ENCODE assay signal across 13 cellular contexts in genomic region chr7:3067193-3067592, GRCh38. TPM values are rescaled to one million over a fixed set of nuclear protein-coding genes. Genes with fewer than 3 reads are reported as not detected.
DNase-seq lines count a peak whose midpoint lies in the region; ATAC-seq lines count a peak whose summit lies in the region.
"Had no signal": no experiment of that assay in that cellular context is flagged by ENCODE, and none has a peak within 500 bp of the region (broad histone marks: within the 10 kb centered on the region; RNA-seq: fewer than 3 reads in every experiment).

No MANE protein-coding gene starts in this region.

- peaks cover 19% of the 10 kb centered on the region for H3K9me3 Mint-ChIP-seq in activated CD4-positive, alpha-beta T cell treated with anti-CD3 and anti-CD28 coated beads for 36 hours (ENCODE audit: low read depth)
- H3K9me3 Mint-ChIP-seq in natural killer cell treated with Interleukin-12 subunit alpha and Interleukin-12 subunit beta and Interleukin-15 and Interleukin-18, amount 100 ng/mL, for 72 hours = peaks cover 11% of the 10 kb centered on the region

- peak overlapping the region; percentile 49 for H3K27ac Mint-ChIP-seq in activated CD4-positive, alpha-beta T cell treated with anti-CD3 and anti-CD28 coated beads for 36 hours
- peak overlapping the region; percentile 66 to 88 for H3K27ac Mint-ChIP-seq in natural killer cell treated with Interleukin-12 subunit alpha and Interleukin-12 subunit beta and Interleukin-15 and Interleukin-18, amount 100 ng/mL, for 72 hours
- H3K27ac Mint-ChIP-seq: nephron progenitor cell, type B pancreatic cell had no signal

- no peaks in the 10 kb centered on the region for H3K27me3 Mint-ChIP-seq in activated CD4-positive, alpha-beta T cell treated with anti-CD3 and anti-CD28 coated beads for 36 hours
- H3K27me3 Mint-ChIP-seq in natural killer cell treated with Interleukin-12 subunit alpha and Interleukin-12 subunit beta and Interleukin-15 and Interleukin-18, amount 100 ng/mL, for 72 hours = no peaks in the 10 kb centered on the region

- peak; percentile 20 for ATAC-seq in activated CD4-positive, alpha-beta T cell treated with anti-CD3 and anti-CD28 coated beads for 36 hours
- ATAC-seq in HG02610 (IDR thresholded peaks at IDR 0.05; ENCODE audit: unreplicated experiment) (peak; percentile 35), HG03457 (IDR thresholded peaks at IDR 0.05; ENCODE audit: unreplicated experiment) (no peak)
- ATAC-seq in natural killer cell treated with Interleukin-12 subunit alpha and Interleukin-12 subunit beta and Interleukin-15 and Interleukin-18, amount 100 ng/mL, for 72 hours = peak; percentile 22 to 60
- ATAC-seq: left lobe of liver had no signal

- CTCF ChIA-PET in activated CD4-positive, alpha-beta T cell treated with anti-CD3 and anti-CD28 coated beads for 36 hours (lab: Charles Lee) = interaction anchor here (0.9 to 6.9 kb wide), 10 partner anchors 13 to 90 kb away, joined by 3 to 87 read pairs (median 8); no protein-coding TSS in a partner anchor

- POLR2A ChIA-PET in activated CD4-positive, alpha-beta T cell treated with anti-CD3 and anti-CD28 coated beads for 36 hours (lab: Charles Lee) = no interaction called here

- intact Hi-C loops in activated CD4-positive, alpha-beta T cell treated with anti-CD3 and anti-CD28 coated beads for 36 hours (cut with DNase I, micrococcal nuclease) = loop anchor here in 1 of 2 experiments (10.0 kb wide), 1 partner anchor 512 kb away; the partner anchor contains the start of genes BRAT1 and IQCE

- peak; percentile 34 for DNase-seq in activated CD4-positive, alpha-beta T cell treated with anti-CD3 and anti-CD28 coated beads for 36 hours
- DNase-seq in activated CD4-positive, alpha-beta T cell treated with anti-CD3 and anti-CD28 coated beads, Interleukin-2, amount 50 U/mL, for 1 hour = no peak
- DNase-seq in activated T-cell treated with anti-CD3 and anti-CD28 coated beads, Interleukin-2, amount 50 U/mL, for 48 hours = peak; percentile 41 to 47
- DNase-seq in natural killer cell treated with Interleukin-12 subunit alpha and Interleukin-12 subunit beta and Interleukin-15 and Interleukin-18, amount 100 ng/mL, for 72 hours (ENCODE audit: low spot score) = peak; percentile 64
- no peak for DNase-seq in NCI-H2227 treated with DMSO at 0.1 percent for 48 hours (lab: John Stamatoyannopoulos, UW)
- no peak for DNase-seq in SKM-1 (lab: John Stamatoyannopoulos, UW; ENCODE audit: unreplicated experiment)
- DNase-seq: MM.1S, NCI-H345, nephron progenitor cell had no signal

- no peaks in the 10 kb centered on the region for H3K36me3 Mint-ChIP-seq in activated CD4-positive, alpha-beta T cell treated with anti-CD3 and anti-CD28 coated beads for 36 hours (ENCODE audit: low read depth)
- peaks cover 17% of the 10 kb centered on the region for H3K36me3 Mint-ChIP-seq in natural killer cell treated with Interleukin-12 subunit alpha and Interleukin-12 subunit beta and Interleukin-15 and Interleukin-18, amount 100 ng/mL, for 72 hours
- H3K36me3 Mint-ChIP-seq: type B pancreatic cell had no signal

- H3K4me3 Mint-ChIP-seq in activated CD4-positive, alpha-beta T cell treated with anti-CD3 and anti-CD28 coated beads for 36 hours = no peak overlapping the region
- H3K4me3 Mint-ChIP-seq in natural killer cell treated with Interleukin-12 subunit alpha and Interleukin-12 subunit beta and Interleukin-15 and Interleukin-18, amount 100 ng/mL, for 72 hours = peak overlapping the region; percentile 53
- H3K4me3 Mint-ChIP-seq: nephron progenitor cell, type B pancreatic cell had no signal

- H3K4me1 Mint-ChIP-seq in activated CD4-positive, alpha-beta T cell treated with anti-CD3 and anti-CD28 coated beads for 36 hours = peaks cover 81% of the 10 kb centered on the region
- peaks cover 81 to 89% of the 10 kb centered on the region in 2 donors for H3K4me1 Mint-ChIP-seq in natural killer cell treated with Interleukin-12 subunit alpha and Interleukin-12 subunit beta and Interleukin-15 and Interleukin-18, amount 100 ng/mL, for 72 hours (ENCODE audit: low read depth in 2 of 2)

RNA-seq across cellular contexts. Expression of gene CARD11, which starts 23.5 kb away (rescaled TPM):
- total RNA-seq in activated CD4-positive, alpha-beta T cell treated with anti-CD3 and anti-CD28 coated beads for 36 hours = 100 to 1,000 TPM; 108 to 118 TPM
- total RNA-seq in natural killer cell treated with Interleukin-12 subunit alpha and Interleukin-12 subunit beta and Interleukin-15 and Interleukin-18, amount 100 ng/mL, for 72 hours = 10 to 100 TPM; 79.3 to 80.8 TPM

Comparison
In these comparisons a context has a peak if more than half of its experiments do, and no peak if none do; other contexts are left out.
1. DNase-seq: peak in activated CD4-positive, alpha-beta T cell treated with anti-CD3 and anti-CD28 coated beads for 36 hours (single experiment), activated T-cell treated with anti-CD3 and anti-CD28 coated beads, Interleukin-2, amount 50 U/mL, for 48 hours (2 of 2) and natural killer cell treated with Interleukin-12 subunit alpha and Interleukin-12 subunit beta and Interleukin-15 and Interleukin-18, amount 100 ng/mL, for 72 hours (single experiment); none in activated CD4-positive, alpha-beta T cell treated with anti-CD3 and anti-CD28 coated beads, Interleukin-2, amount 50 U/mL, for 1 hour (single experiment), NCI-H2227 treated with DMSO at 0.1 percent for 48 hours (single experiment) and SKM-1 (single experiment).